28 cellular contexts compared by ENCODE assay signal in genomic region chr17:64080174-64080618, GRCh38. TPM values are rescaled to one million over a fixed set of nuclear protein-coding genes. Genes with fewer than 3 reads are reported as not detected.
DNase-seq lines count a peak whose midpoint lies in the region; ATAC-seq and TF ChIP-seq lines count a peak whose summit lies in the region.
"Had no signal": no experiment of that assay in that cellular context is flagged by ENCODE, and none has a peak within 500 bp of the region (broad histone marks: within the 10 kb centered on the region; RNA-seq: fewer than 3 reads in every experiment).

No MANE protein-coding gene starts in this region.

- TF ChIP-seq POLR2A in suprapubic skin (IDR thresholded peaks at IDR 0.05): no peak

- no peak for DNase-seq in activated CD4-positive, alpha-beta memory T cell treated with anti-CD3 and anti-CD28 coated beads for 36 hours
- no peak for DNase-seq in activated CD4-positive, alpha-beta memory T cell treated with anti-CD3 and anti-CD28 coated beads, Interleukin-2, amount 10 ng/mL, durations not matched to agents 7 days and 5 days
- DNase-seq in activated CD8-positive, alpha-beta T cell treated with anti-CD3 and anti-CD28 coated beads for 36 hours: no peak
- DNase-seq in stimulated activated effector memory CD8-positive, alpha-beta T cell treated with anti-CD3 and anti-CD28 coated beads, Interleukin-12 subunit alpha, Interleukin-12 subunit beta, amount 100 ng/mL, for 72 hours (ENCODE audit: low spot score in 2 of 2): no peak
- DNase-seq in stimulated activated CD4-positive, alpha-beta T cell treated with anti-CD3 and anti-CD28 coated beads, Interleukin-4, amount 100 ng/mL, for 1 hour: no peak
- DNase-seq in suprapubic skin (ENCODE audit: low spot score in 2 of 2): no peak
- DNase-seq: ACHN; activated CD4-positive, alpha-beta T cell treated with anti-CD3 and anti-CD28 coated beads, Interleukin-2, amount 50 U/mL, for 1 hour; activated T-cell treated with anti-CD3 and anti-CD28 coated beads, Interleukin-2, amount 50 U/mL, for 4 hours; dermis blood vessel endothelial cell; GM23248; HFFc6; hypothalamus; left lung; midbrain; naive thymus-derived CD8-positive, alpha-beta T cell; NCI-H1417; NCI-H446 treated with DMSO at 0.1 percent for 48 hours; SIG-M5; substantia nigra had no signal

- no peaks in the 10 kb centered on the region for H3K27me3 Mint-ChIP-seq in activated CD4-positive, alpha-beta memory T cell treated with anti-CD3 and anti-CD28 coated beads for 36 hours
- H3K27me3 Mint-ChIP-seq in activated CD4-positive, alpha-beta memory T cell treated with anti-CD3 and anti-CD28 coated beads, Interleukin-2, amount 10 ng/mL, durations not matched to agents 7 days and 5 days: no peaks in the 10 kb centered on the region
- H3K27me3 Mint-ChIP-seq in activated CD8-positive, alpha-beta T cell treated with anti-CD3 and anti-CD28 coated beads for 36 hours: no peaks in the 10 kb centered on the region
- H3K27me3 Mint-ChIP-seq: activated naive CD4-positive, alpha-beta T cell treated with anti-CD3 and anti-CD28 coated beads, Interleukin-2, amount 50 U/mL, for 24 hours; central memory CD8-positive, alpha-beta T cell; IgD-negative memory B cell; naive thymus-derived CD8-positive, alpha-beta T cell had no signal

- H3K9me3 Mint-ChIP-seq in activated CD4-positive, alpha-beta memory T cell treated with anti-CD3 and anti-CD28 coated beads for 36 hours: no peaks in the 10 kb centered on the region
- no peaks in the 10 kb centered on the region for H3K9me3 Mint-ChIP-seq in activated CD4-positive, alpha-beta memory T cell treated with anti-CD3 and anti-CD28 coated beads, Interleukin-2, amount 10 ng/mL, durations not matched to agents 7 days and 5 days
- H3K9me3 Mint-ChIP-seq in activated CD8-positive, alpha-beta T cell treated with anti-CD3 and anti-CD28 coated beads for 36 hours: no peaks in the 10 kb centered on the region
- no peaks in the 10 kb centered on the region for H3K9me3 Mint-ChIP-seq in stimulated activated effector memory CD8-positive, alpha-beta T cell treated with anti-CD3 and anti-CD28 coated beads, Interleukin-12 subunit alpha, Interleukin-12 subunit beta, amount 100 ng/mL, for 72 hours
- H3K9me3 Mint-ChIP-seq: activated naive CD4-positive, alpha-beta T cell treated with anti-CD3 and anti-CD28 coated beads, Interleukin-2, amount 50 U/mL, for 24 hours; activated T-cell treated with anti-CD3 and anti-CD28 coated beads, Interleukin-2, amount 50 U/mL, for 4 hours; central memory CD8-positive, alpha-beta T cell; HFFc6; IgD-negative memory B cell; naive thymus-derived CD8-positive, alpha-beta T cell had no signal

- H3K36me3 ChIP-seq in KOPT-K1 (ENCODE audit: insufficient read depth, low read length) (peaks cover 27% of the 10 kb centered on the region), suprapubic skin (peaks cover 17% of the 10 kb centered on the region)

- H3K9me3 ChIP-seq in KOPT-K1 (ENCODE audit: insufficient read depth, low read length, poor library complexity, severe bottlenecking) (no peaks in the 10 kb centered on the region), suprapubic skin (no peaks in the 10 kb centered on the region)
- H3K9me3 ChIP-seq: BLaER1, gastroesophageal sphincter, left lung had no signal

- H3K4me3 ChIP-seq in suprapubic skin: no peak overlapping the region
- H3K4me3 ChIP-seq: BLaER1, gastroesophageal sphincter, GM23248, left lung had no signal

- no peak overlapping the region for H3K4me3 Mint-ChIP-seq in activated CD4-positive, alpha-beta memory T cell treated with anti-CD3 and anti-CD28 coated beads for 36 hours
- no peak overlapping the region for H3K4me3 Mint-ChIP-seq in activated CD4-positive, alpha-beta memory T cell treated with anti-CD3 and anti-CD28 coated beads, Interleukin-2, amount 10 ng/mL, durations not matched to agents 7 days and 5 days
- no peak overlapping the region for H3K4me3 Mint-ChIP-seq in activated CD8-positive, alpha-beta T cell treated with anti-CD3 and anti-CD28 coated beads for 36 hours
- no peak overlapping the region for H3K4me3 Mint-ChIP-seq in stimulated activated effector memory CD8-positive, alpha-beta T cell treated with anti-CD3 and anti-CD28 coated beads, Interleukin-12 subunit alpha, Interleukin-12 subunit beta, amount 100 ng/mL, for 72 hours
- H3K4me3 Mint-ChIP-seq: activated naive CD4-positive, alpha-beta T cell treated with anti-CD3 and anti-CD28 coated beads, Interleukin-2, amount 50 U/mL, for 24 hours; activated T-cell treated with anti-CD3 and anti-CD28 coated beads, Interleukin-2, amount 50 U/mL, for 4 hours; central memory CD8-positive, alpha-beta T cell; HFFc6; naive thymus-derived CD8-positive, alpha-beta T cell had no signal

- H3K27ac ChIP-seq in KOPT-K1 (ENCODE audit: low read depth, low read length, poor library complexity, severe bottlenecking) (peak overlapping the region; percentile 31), suprapubic skin (no peak overlapping the region)
- H3K27ac ChIP-seq: BLaER1, gastroesophageal sphincter, GM23248, left lung had no signal

- ATAC-seq in activated CD8-positive, alpha-beta T cell treated with anti-CD3 and anti-CD28 coated beads for 36 hours: no peak
- no peak for ATAC-seq in stimulated activated effector memory CD8-positive, alpha-beta T cell treated with anti-CD3 and anti-CD28 coated beads, Interleukin-12 subunit alpha, Interleukin-12 subunit beta, amount 100 ng/mL, for 72 hours
- no peak for ATAC-seq in GM18909 (IDR thresholded peaks at IDR 0.05; ENCODE audit: poor library complexity, unreplicated experiment)
- ATAC-seq: activated T-cell treated with anti-CD3 and anti-CD28 coated beads, Interleukin-2, amount 50 U/mL, for 4 hours; gastroesophageal sphincter; left lung; naive thymus-derived CD8-positive, alpha-beta T cell had no signal

- no peak for TF ChIP-seq EP300 in suprapubic skin (IDR thresholded peaks at IDR 0.05)

- peaks cover 38% of the 10 kb centered on the region for H3K4me1 ChIP-seq in suprapubic skin

- TF ChIP-seq CTCF in activated CD8-positive, alpha-beta T cell treated with anti-CD3 and anti-CD28 coated beads for 36 hours (IDR thresholded peaks at IDR 0.05): no peak
- TF ChIP-seq CTCF in suprapubic skin (IDR thresholded peaks at IDR 0.05): no peak

- POLR2A ChIA-PET in activated CD4-positive, alpha-beta memory T cell treated with anti-CD3 and anti-CD28 coated beads for 36 hours (lab: Charles Lee): interaction anchor here (1.5 to 6.5 kb wide), 2 partner anchors 19 to 50 kb away, joined by 4 to 44 read pairs; partner anchors contain the start of gene ERN1
- POLR2A ChIA-PET in activated CD4-positive, alpha-beta memory T cell treated with anti-CD3 and anti-CD28 coated beads, Interleukin-2, amount 10 ng/mL, durations not matched to agents 7 days and 5 days (lab: Charles Lee): interaction anchor here (1.0 to 7.3 kb wide), 7 partner anchors 10 to 66 kb away, joined by 3 to 85 read pairs (median 5); partner anchors contain the start of gene ERN1
- POLR2A ChIA-PET in activated CD8-positive, alpha-beta T cell treated with anti-CD3 and anti-CD28 coated beads for 36 hours (lab: Charles Lee): interaction anchor here (0.9 to 4.1 kb wide), 8 partner anchors 12 to 66 kb away, joined by 3 to 12 read pairs (median 4); partner anchors contain the start of gene ICAM2

- peaks cover 39% of the 10 kb centered on the region for H3K4me1 Mint-ChIP-seq in activated CD4-positive, alpha-beta memory T cell treated with anti-CD3 and anti-CD28 coated beads for 36 hours (ENCODE audit: low read depth)
- H3K4me1 Mint-ChIP-seq in activated CD4-positive, alpha-beta memory T cell treated with anti-CD3 and anti-CD28 coated beads, Interleukin-2, amount 10 ng/mL, durations not matched to agents 7 days and 5 days: peaks cover 41% of the 10 kb centered on the region
- peaks cover 28% of the 10 kb centered on the region for H3K4me1 Mint-ChIP-seq in activated CD8-positive, alpha-beta T cell treated with anti-CD3 and anti-CD28 coated beads for 36 hours (ENCODE audit: low read depth)
- H3K4me1 Mint-ChIP-seq in stimulated activated effector memory CD8-positive, alpha-beta T cell treated with anti-CD3 and anti-CD28 coated beads, Interleukin-12 subunit alpha, Interleukin-12 subunit beta, amount 100 ng/mL, for 72 hours: peaks cover 28% of the 10 kb centered on the region
- H3K4me1 Mint-ChIP-seq: activated naive CD4-positive, alpha-beta T cell treated with anti-CD3 and anti-CD28 coated beads, Interleukin-2, amount 50 U/mL, for 24 hours had no signal

- WGBS in suprapubic skin: 89% methylated on average over 3 of the region's 3 CpGs

- intact Hi-C loops in activated CD4-positive, alpha-beta memory T cell treated with anti-CD3 and anti-CD28 coated beads for 36 hours (cut with micrococcal nuclease): no loop called here
- intact Hi-C loops in activated CD8-positive, alpha-beta T cell treated with anti-CD3 and anti-CD28 coated beads for 36 hours (cut with micrococcal nuclease): loop anchor here (5.0 kb wide), 1 partner anchor 37 kb away; no protein-coding TSS in a partner anchor

- H3K27me3 ChIP-seq in suprapubic skin: no peaks in the 10 kb centered on the region
- H3K27me3 ChIP-seq: BLaER1, gastroesophageal sphincter, left lung had no signal

- CTCF ChIA-PET in activated CD4-positive, alpha-beta memory T cell treated with anti-CD3 and anti-CD28 coated beads for 36 hours (lab: Charles Lee): interaction anchor here (0.6 to 8.9 kb wide), 6 partner anchors 12 to 54 kb away, joined by 3 to 54 read pairs (median 3); no protein-coding TSS in a partner anchor
- CTCF ChIA-PET in activated CD4-positive, alpha-beta memory T cell treated with anti-CD3 and anti-CD28 coated beads, Interleukin-2, amount 10 ng/mL, durations not matched to agents 7 days and 5 days (lab: Charles Lee): interaction anchor here (1.0 to 6.3 kb wide), 3 partner anchors 16 to 52 kb away, joined by 3 to 36 read pairs (median 13); partner anchors contain the start of gene ERN1
- CTCF ChIA-PET in activated CD8-positive, alpha-beta T cell treated with anti-CD3 and anti-CD28 coated beads for 36 hours (lab: Charles Lee): interaction anchor here (0.9 to 6.7 kb wide), 7 partner anchors 10 to 134 kb away, joined by 3 to 48 read pairs (median 5); partner anchors contain the start of gene ERN1

- peaks cover 40% of the 10 kb centered on the region for H3K36me3 Mint-ChIP-seq in activated CD4-positive, alpha-beta memory T cell treated with anti-CD3 and anti-CD28 coated beads for 36 hours
- H3K36me3 Mint-ChIP-seq in activated CD4-positive, alpha-beta memory T cell treated with anti-CD3 and anti-CD28 coated beads, Interleukin-2, amount 10 ng/mL, durations not matched to agents 7 days and 5 days (ENCODE audit: low read depth): peaks cover 63% of the 10 kb centered on the region
- H3K36me3 Mint-ChIP-seq in activated CD8-positive, alpha-beta T cell treated with anti-CD3 and anti-CD28 coated beads for 36 hours (ENCODE audit: low read depth): peaks cover 7% of the 10 kb centered on the region
- H3K36me3 Mint-ChIP-seq in stimulated activated effector memory CD8-positive, alpha-beta T cell treated with anti-CD3 and anti-CD28 coated beads, Interleukin-12 subunit alpha, Interleukin-12 subunit beta, amount 100 ng/mL, for 72 hours: peaks cover 55% of the 10 kb centered on the region

- peak overlapping the region; percentile 3 for H3K27ac Mint-ChIP-seq in activated CD4-positive, alpha-beta memory T cell treated with anti-CD3 and anti-CD28 coated beads for 36 hours
- H3K27ac Mint-ChIP-seq in activated CD4-positive, alpha-beta memory T cell treated with anti-CD3 and anti-CD28 coated beads, Interleukin-2, amount 10 ng/mL, durations not matched to agents 7 days and 5 days: no peak overlapping the region
- H3K27ac Mint-ChIP-seq in activated CD8-positive, alpha-beta T cell treated with anti-CD3 and anti-CD28 coated beads for 36 hours: peak overlapping the region; percentile 66
- H3K27ac Mint-ChIP-seq in stimulated activated effector memory CD8-positive, alpha-beta T cell treated with anti-CD3 and anti-CD28 coated beads, Interleukin-12 subunit alpha, Interleukin-12 subunit beta, amount 100 ng/mL, for 72 hours: peak overlapping the region; percentile 76
- H3K27ac Mint-ChIP-seq: activated naive CD4-positive, alpha-beta T cell treated with anti-CD3 and anti-CD28 coated beads, Interleukin-2, amount 50 U/mL, for 24 hours; HFFc6 had no signal

RNA-seq across cellular contexts. Expression of gene ERN1, which starts 49.7 kb away (rescaled TPM):
- total RNA-seq in activated CD4-positive, alpha-beta memory T cell treated with anti-CD3 and anti-CD28 coated beads for 36 hours: 10 to 100 TPM; 45.3 to 47.7 TPM
- 100 to 1,000 TPM; 126 to 128 TPM for total RNA-seq in activated CD4-positive, alpha-beta memory T cell treated with anti-CD3 and anti-CD28 coated beads, Interleukin-2, amount 10 ng/mL, durations not matched to agents 7 days and 5 days
- 10 to 100 TPM; 19.2 to 23.6 TPM for total RNA-seq in activated CD8-positive, alpha-beta T cell treated with anti-CD3 and anti-CD28 coated beads for 36 hours
- 10 to 100 TPM; 21.2 to 41.1 (median 35.1) TPM for total RNA-seq in suprapubic skin

RNA-seq across cellular contexts. Expression of gene ICAM2, which starts 59.8 kb away (rescaled TPM):
- 10 to 100 TPM; 65.0 to 66.7 TPM for total RNA-seq in activated CD4-positive, alpha-beta memory T cell treated with anti-CD3 and anti-CD28 coated beads for 36 hours
- total RNA-seq in activated CD4-positive, alpha-beta memory T cell treated with anti-CD3 and anti-CD28 coated beads, Interleukin-2, amount 10 ng/mL, durations not matched to agents 7 days and 5 days: 100 to 1,000 TPM; 118 to 122 TPM
- 10 to 100 TPM; 53.3 to 53.7 TPM for total RNA-seq in activated CD8-positive, alpha-beta T cell treated with anti-CD3 and anti-CD28 coated beads for 36 hours
- 10 to 100 TPM in 2 of 4 donors, 1 to 10 TPM in 2; 8.4 to 32.5 (median 14.9) TPM for total RNA-seq in suprapubic skin
- total RNA-seq: G401 had no signal
